Comparison of ENCODE assay signal across 1 cellular context in the genomic region with DNA sequence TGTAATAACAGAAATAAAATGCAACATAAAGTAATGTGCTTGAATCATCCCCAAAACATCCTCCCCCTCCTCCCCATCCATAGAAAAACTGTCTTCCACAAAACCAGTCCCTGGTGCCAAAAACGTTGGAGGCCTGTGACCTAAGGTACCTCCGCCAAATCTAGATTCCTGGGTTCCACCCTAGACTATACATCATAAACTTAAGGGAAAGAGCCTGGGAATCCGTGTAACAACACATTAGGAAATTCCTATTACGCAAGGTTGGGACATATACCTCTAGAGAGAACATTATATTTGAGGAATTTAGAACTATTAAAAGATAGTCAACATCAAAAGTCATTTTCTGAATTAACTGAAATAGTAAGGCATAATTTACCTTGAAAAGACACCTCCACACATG.
TF ChIP-seq lines count a peak whose summit lies in the region.

No MANE protein-coding gene starts in this region.

TF ChIP-seq in IMR-90, 13 proteins besides CTCF, POLR2A, EP300 and RAD21 (continued from another document):
- TF ChIP-seq, protein P1, sequence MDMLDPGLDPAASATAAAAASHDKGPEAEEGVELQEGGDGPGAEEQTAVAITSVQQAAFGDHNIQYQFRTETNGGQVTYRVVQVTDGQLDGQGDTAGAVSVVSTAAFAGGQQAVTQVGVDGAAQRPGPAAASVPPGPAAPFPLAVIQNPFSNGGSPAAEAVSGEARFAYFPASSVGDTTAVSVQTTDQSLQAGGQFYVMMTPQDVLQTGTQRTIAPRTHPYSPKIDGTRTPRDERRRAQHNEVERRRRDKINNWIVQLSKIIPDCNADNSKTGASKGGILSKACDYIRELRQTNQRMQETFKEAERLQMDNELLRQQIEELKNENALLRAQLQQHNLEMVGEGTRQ (IDR thresholded peaks at IDR 0.05; ENCODE audit: low read depth, low read length) = no peak
- no peak for TF ChIP-seq RFX5 (IDR thresholded peaks at IDR 0.05; ENCODE audit: low read depth, low read length)
- peak; percentile 86 for TF ChIP-seq CEBPB (IDR thresholded peaks at IDR 0.05; ENCODE audit: low read depth, low read length)
- TF ChIP-seq NFE2L2 (IDR thresholded peaks at IDR 0.05; ENCODE audit: low read depth, low read length) = no peak
- TF ChIP-seq, protein P2, sequence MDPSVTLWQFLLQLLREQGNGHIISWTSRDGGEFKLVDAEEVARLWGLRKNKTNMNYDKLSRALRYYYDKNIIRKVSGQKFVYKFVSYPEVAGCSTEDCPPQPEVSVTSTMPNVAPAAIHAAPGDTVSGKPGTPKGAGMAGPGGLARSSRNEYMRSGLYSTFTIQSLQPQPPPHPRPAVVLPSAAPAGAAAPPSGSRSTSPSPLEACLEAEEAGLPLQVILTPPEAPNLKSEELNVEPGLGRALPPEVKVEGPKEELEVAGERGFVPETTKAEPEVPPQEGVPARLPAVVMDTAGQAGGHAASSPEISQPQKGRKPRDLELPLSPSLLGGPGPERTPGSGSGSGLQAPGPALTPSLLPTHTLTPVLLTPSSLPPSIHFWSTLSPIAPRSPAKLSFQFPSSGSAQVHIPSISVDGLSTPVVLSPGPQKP (IDR thresholded peaks at IDR 0.05; ENCODE audit: borderline replicate concordance, low read depth, low read length) = no peak
- TF ChIP-seq MXI1 (IDR thresholded peaks at IDR 0.05; ENCODE audit: borderline replicate concordance, low read depth, low read length) = no peak
- no peak for TF ChIP-seq MAZ (IDR thresholded peaks at IDR 0.05; ENCODE audit: borderline replicate concordance, low read depth, low read length)
